Comparison of ENCODE assay signal across 1 cellular context in the genomic region with DNA sequence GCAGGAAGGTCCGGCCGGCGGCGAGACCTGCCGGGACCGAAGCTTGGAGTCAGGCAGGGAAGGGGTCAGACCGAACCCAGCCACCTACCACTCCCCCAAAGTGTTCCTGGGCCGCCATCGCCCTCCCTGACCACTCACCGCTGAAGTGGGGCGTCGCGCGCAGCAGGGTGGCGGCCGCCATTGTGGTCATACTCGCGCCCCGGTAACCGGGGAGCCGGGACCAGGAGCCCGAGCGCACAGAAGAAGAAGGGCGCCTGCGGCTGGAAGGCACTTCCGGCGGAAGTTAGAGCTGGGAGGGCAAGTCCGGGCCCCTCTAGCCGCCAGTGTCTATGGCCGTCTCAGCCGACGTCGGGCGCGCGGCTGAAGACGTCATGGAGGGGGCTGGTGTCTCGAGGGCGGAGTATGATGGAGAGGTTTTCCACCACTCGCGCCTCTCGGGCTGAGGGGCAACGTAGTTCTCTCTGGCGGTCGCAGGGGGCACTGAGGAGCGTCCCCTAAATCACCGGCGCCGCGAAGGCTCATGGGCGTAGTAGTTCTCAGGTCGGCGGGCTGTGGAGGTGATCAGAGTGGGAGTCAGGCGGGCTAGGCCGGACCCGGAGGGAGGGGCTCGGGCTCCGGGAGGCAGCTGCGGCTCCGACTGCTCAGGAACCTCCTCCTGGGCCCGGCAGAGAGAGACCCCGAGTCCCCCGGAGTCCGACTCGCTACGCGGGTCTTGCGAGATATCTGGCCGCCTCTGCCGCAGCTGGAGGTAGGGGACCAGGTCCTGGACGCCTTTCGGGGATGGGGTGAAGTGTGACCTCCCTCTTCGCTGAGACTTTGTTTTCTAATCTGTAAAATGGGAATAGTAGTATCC.
TF ChIP-seq lines count a peak whose summit lies in the region.

A gene (minus strand): TSS at position 269 of the 853 bp plus-strand sequence. CDS start 79 bp downstream, at position 190.

TF ChIP-seq in GM23338, 12 proteins besides CTCF, POLR2A, EP300 and RAD21 (continued from another document):
- TF ChIP-seq, protein P1, sequence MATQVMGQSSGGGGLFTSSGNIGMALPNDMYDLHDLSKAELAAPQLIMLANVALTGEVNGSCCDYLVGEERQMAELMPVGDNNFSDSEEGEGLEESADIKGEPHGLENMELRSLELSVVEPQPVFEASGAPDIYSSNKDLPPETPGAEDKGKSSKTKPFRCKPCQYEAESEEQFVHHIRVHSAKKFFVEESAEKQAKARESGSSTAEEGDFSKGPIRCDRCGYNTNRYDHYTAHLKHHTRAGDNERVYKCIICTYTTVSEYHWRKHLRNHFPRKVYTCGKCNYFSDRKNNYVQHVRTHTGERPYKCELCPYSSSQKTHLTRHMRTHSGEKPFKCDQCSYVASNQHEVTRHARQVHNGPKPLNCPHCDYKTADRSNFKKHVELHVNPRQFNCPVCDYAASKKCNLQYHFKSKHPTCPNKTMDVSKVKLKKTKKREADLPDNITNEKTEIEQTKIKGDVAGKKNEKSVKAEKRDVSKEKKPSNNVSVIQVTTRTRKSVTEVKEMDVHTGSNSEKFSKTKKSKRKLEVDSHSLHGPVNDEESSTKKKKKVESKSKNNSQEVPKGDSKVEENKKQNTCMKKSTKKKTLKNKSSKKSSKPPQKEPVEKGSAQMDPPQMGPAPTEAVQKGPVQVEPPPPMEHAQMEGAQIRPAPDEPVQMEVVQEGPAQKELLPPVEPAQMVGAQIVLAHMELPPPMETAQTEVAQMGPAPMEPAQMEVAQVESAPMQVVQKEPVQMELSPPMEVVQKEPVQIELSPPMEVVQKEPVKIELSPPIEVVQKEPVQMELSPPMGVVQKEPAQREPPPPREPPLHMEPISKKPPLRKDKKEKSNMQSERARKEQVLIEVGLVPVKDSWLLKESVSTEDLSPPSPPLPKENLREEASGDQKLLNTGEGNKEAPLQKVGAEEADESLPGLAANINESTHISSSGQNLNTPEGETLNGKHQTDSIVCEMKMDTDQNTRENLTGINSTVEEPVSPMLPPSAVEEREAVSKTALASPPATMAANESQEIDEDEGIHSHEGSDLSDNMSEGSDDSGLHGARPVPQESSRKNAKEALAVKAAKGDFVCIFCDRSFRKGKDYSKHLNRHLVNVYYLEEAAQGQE (IDR thresholded peaks at IDR 0.05; ENCODE audit: unreplicated experiment), result no peak
